Comparison of ENCODE assay signal across 22 cellular contexts in genomic region chr15:93866996-93867395, GRCh38.
"Had no signal": no experiment of that assay in that cellular context is flagged by ENCODE, and none has a peak within 500 bp of the region (broad histone marks: within the 10 kb centered on the region; RNA-seq: fewer than 3 reads in every experiment).

No MANE protein-coding gene starts in this region.

- H3K4me2 ChIP-seq: KMS-11 had no signal

- H3K36me3 ChIP-seq: breast epithelium had no signal

- H3K9me3 ChIP-seq: breast epithelium had no signal

- H3K27me3 ChIP-seq: breast epithelium had no signal

- H3K9ac ChIP-seq: KMS-11 had no signal

- H3K4me3 ChIP-seq: breast epithelium had no signal

- H3K27ac Mint-ChIP-seq: activated CD8-positive, alpha-beta T cell treated with anti-CD3 and anti-CD28 coated beads, Interleukin-2, amount 10 ng/mL, durations not matched to agents 7 days and 5 days; activated naive CD4-positive, alpha-beta T cell treated with anti-CD3 and anti-CD28 coated beads, Interleukin-2, amount 50 U/mL, for 24 hours; T-helper 1 cell treated with Interleukin-12 subunit alpha and Interleukin-12 subunit beta and Interleukin-4 antibody, amounts not matched to agents 30 μg/mL and 1 μg/mL, for 36 hours; WTC11 had no signal

- ATAC-seq: activated CD8-positive, alpha-beta T cell treated with anti-CD3 and anti-CD28 coated beads, Interleukin-2, amount 10 ng/mL, durations not matched to agents 7 days and 5 days; PC-3; WTC11 had no signal

- DNase-seq: activated CD4-positive, alpha-beta T cell treated with anti-CD3 and anti-CD28 coated beads for 48 hours; activated CD4-positive, alpha-beta T cell treated with anti-CD3 and anti-CD28 coated beads, Interleukin-2, amount 50 U/mL, for 4 hours; activated CD4-positive, CD25-positive, alpha-beta regulatory T cell treated with anti-CD3 and anti-CD28 coated beads, Interleukin-2, amount 50 U/mL, for 72 hours; activated CD8-positive, alpha-beta memory T cell treated with anti-CD3 and anti-CD28 coated beads, Interleukin-2, amount 50 U/mL, for 48 hours; activated CD8-positive, alpha-beta T cell treated with anti-CD3 and anti-CD28 coated beads, Interleukin-2, amount 10 ng/mL, durations not matched to agents 7 days and 5 days; activated effector memory CD4-positive, alpha-beta T cell treated with Interleukin-2 at 50 U/mL for 16 hours; activated naive CD4-positive, alpha-beta T cell; activated T-cell treated with anti-CD3 and anti-CD28 coated beads, Interleukin-2, amount 50 U/mL, for 1 hour; aorta; central memory CD4-positive, alpha-beta T cell; NCI-H1092; NCI-H1694; NCI-H2029; NCI-H2107; NCI-H226; NCI-H526 treated with DMSO at 0.1 percent for 48 hours; PC-3 had no signal

- H3K4me1 Mint-ChIP-seq: activated naive CD4-positive, alpha-beta T cell treated with anti-CD3 and anti-CD28 coated beads, Interleukin-2, amount 50 U/mL, for 24 hours; WTC11 had no signal

- H3K27ac ChIP-seq: KMS-11 had no signal

- H3K36me3 Mint-ChIP-seq: activated naive CD4-positive, alpha-beta T cell treated with anti-CD3 and anti-CD28 coated beads, Interleukin-2, amount 50 U/mL, for 24 hours; WTC11 had no signal

- H3K9me3 Mint-ChIP-seq: activated naive CD4-positive, alpha-beta T cell treated with anti-CD3 and anti-CD28 coated beads, Interleukin-2, amount 50 U/mL, for 24 hours; T-helper 1 cell treated with Interleukin-12 subunit alpha and Interleukin-12 subunit beta and Interleukin-4 antibody, amounts not matched to agents 30 μg/mL and 1 μg/mL, for 36 hours; WTC11 had no signal

- H3K4me1 ChIP-seq: breast epithelium had no signal

- H3K4me3 Mint-ChIP-seq: activated CD8-positive, alpha-beta T cell treated with anti-CD3 and anti-CD28 coated beads, Interleukin-2, amount 10 ng/mL, durations not matched to agents 7 days and 5 days; activated naive CD4-positive, alpha-beta T cell treated with anti-CD3 and anti-CD28 coated beads, Interleukin-2, amount 50 U/mL, for 24 hours; T-helper 1 cell treated with Interleukin-12 subunit alpha and Interleukin-12 subunit beta and Interleukin-4 antibody, amounts not matched to agents 30 μg/mL and 1 μg/mL, for 36 hours; WTC11 had no signal
